Comparison of ENCODE assay signal across 1 cellular context in the genomic region with DNA sequence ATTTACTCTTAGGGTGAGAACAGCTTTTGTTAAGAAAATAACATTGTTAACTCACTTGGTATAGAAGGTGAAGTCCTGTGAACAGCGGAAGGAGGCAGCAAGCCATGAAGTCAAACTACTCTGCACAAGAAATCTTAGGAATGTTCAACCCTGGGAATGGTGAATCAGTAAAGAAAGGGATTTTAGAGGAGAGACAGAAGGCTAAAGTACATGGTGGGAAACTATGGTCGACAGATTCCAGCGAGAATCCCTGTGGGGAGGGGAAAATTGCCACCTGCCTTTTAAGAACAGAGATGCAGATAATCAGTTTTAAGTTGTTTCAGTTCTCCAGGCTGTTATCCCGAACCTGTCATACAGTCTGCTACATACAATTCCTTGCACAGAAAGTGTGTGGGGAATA.
TF ChIP-seq lines count a peak whose summit lies in the region.

No MANE protein-coding gene starts in this region.

TF ChIP-seq in GM23338, 12 proteins besides CTCF, POLR2A, EP300 and RAD21:
- TF ChIP-seq, protein P1, sequence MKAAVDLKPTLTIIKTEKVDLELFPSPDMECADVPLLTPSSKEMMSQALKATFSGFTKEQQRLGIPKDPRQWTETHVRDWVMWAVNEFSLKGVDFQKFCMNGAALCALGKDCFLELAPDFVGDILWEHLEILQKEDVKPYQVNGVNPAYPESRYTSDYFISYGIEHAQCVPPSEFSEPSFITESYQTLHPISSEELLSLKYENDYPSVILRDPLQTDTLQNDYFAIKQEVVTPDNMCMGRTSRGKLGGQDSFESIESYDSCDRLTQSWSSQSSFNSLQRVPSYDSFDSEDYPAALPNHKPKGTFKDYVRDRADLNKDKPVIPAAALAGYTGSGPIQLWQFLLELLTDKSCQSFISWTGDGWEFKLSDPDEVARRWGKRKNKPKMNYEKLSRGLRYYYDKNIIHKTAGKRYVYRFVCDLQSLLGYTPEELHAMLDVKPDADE (IDR thresholded peaks at IDR 0.05): no peak
- TF ChIP-seq ZNF331 (CRISPR knock-in tag; IDR thresholded peaks at IDR 0.05; ENCODE audit: low read depth) (no peak), EZH2phosphoT487 (IDR thresholded peaks at IDR 0.05; ENCODE audit: unreplicated experiment) (no peak), ZNF114 (CRISPR knock-in tag; IDR thresholded peaks at IDR 0.05) (no peak), EZH2 (IDR thresholded peaks at IDR 0.05; ENCODE audit: low read depth, unreplicated experiment) (no peak), NANOG (IDR thresholded peaks at IDR 0.05; ENCODE audit: borderline replicate concordance) (no peak), CREB1 (CRISPR knock-in tag; IDR thresholded peaks at IDR 0.05; ENCODE audit: low read depth) (no peak), POLR2AphosphoS5 (IDR thresholded peaks at IDR 0.05; ENCODE audit: low read depth) (no peak), STAT1 (IDR thresholded peaks at IDR 0.05; ENCODE audit: unreplicated experiment) (no peak), JUNB (IDR thresholded peaks at IDR 0.05; ENCODE audit: unreplicated experiment) (no peak)
- TF ChIP-seq, protein P2, sequence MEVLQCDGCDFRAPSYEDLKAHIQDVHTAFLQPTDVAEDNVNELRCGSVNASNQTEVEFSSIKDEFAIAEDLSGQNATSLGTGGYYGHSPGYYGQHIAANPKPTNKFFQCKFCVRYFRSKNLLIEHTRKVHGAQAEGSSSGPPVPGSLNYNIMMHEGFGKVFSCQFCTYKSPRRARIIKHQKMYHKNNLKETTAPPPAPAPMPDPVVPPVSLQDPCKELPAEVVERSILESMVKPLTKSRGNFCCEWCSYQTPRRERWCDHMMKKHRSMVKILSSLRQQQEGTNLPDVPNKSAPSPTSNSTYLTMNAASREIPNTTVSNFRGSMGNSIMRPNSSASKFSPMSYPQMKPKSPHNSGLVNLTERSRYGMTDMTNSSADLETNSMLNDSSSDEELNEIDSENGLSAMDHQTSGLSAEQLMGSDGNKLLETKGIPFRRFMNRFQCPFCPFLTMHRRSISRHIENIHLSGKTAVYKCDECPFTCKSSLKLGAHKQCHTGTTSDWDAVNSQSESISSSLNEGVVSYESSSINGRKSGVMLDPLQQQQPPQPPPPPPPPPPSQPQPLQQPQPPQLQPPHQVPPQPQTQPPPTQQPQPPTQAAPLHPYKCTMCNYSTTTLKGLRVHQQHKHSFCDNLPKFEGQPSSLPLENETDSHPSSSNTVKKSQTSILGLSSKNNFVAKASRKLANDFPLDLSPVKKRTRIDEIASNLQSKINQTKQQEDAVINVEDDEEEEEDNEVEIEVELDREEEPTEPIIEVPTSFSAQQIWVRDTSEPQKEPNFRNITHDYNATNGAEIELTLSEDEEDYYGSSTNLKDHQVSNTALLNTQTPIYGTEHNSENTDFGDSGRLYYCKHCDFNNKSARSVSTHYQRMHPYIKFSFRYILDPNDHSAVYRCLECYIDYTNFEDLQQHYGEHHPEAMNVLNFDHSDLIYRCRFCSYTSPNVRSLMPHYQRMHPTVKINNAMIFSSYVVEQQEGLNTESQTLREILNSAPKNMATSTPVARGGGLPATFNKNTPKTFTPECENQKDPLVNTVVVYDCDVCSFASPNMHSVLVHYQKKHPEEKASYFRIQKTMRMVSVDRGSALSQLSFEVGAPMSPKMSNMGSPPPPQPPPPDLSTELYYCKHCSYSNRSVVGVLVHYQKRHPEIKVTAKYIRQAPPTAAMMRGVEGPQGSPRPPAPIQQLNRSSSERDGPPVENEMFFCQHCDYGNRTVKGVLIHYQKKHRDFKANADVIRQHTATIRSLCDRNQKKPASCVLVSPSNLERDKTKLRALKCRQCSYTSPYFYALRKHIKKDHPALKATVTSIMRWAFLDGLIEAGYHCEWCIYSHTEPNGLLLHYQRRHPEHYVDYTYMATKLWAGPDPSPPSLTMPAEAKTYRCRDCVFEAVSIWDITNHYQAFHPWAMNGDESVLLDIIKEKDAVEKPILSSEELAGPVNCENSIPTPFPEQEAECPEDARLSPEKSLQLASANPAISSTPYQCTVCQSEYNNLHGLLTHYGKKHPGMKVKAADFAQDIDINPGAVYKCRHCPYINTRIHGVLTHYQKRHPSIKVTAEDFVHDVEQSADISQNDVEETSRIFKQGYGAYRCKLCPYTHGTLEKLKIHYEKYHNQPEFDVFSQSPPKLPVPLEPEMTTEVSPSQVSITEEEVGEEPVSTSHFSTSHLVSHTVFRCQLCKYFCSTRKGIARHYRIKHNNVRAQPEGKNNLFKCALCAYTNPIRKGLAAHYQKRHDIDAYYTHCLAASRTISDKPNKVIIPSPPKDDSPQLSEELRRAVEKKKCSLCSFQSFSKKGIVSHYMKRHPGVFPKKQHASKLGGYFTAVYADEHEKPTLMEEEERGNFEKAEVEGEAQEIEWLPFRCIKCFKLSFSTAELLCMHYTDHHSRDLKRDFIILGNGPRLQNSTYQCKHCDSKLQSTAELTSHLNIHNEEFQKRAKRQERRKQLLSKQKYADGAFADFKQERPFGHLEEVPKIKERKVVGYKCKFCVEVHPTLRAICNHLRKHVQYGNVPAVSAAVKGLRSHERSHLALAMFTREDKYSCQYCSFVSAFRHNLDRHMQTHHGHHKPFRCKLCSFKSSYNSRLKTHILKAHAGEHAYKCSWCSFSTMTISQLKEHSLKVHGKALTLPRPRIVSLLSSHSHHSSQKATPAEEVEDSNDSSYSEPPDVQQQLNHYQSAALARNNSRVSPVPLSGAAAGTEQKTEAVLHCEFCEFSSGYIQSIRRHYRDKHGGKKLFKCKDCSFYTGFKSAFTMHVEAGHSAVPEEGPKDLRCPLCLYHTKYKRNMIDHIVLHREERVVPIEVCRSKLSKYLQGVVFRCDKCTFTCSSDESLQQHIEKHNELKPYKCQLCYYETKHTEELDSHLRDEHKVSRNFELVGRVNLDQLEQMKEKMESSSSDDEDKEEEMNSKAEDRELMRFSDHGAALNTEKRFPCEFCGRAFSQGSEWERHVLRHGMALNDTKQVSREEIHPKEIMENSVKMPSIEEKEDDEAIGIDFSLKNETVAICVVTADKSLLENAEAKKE (CRISPR knock-in tag; IDR thresholded peaks at IDR 0.05): no peak
- TF ChIP-seq, protein P3, sequence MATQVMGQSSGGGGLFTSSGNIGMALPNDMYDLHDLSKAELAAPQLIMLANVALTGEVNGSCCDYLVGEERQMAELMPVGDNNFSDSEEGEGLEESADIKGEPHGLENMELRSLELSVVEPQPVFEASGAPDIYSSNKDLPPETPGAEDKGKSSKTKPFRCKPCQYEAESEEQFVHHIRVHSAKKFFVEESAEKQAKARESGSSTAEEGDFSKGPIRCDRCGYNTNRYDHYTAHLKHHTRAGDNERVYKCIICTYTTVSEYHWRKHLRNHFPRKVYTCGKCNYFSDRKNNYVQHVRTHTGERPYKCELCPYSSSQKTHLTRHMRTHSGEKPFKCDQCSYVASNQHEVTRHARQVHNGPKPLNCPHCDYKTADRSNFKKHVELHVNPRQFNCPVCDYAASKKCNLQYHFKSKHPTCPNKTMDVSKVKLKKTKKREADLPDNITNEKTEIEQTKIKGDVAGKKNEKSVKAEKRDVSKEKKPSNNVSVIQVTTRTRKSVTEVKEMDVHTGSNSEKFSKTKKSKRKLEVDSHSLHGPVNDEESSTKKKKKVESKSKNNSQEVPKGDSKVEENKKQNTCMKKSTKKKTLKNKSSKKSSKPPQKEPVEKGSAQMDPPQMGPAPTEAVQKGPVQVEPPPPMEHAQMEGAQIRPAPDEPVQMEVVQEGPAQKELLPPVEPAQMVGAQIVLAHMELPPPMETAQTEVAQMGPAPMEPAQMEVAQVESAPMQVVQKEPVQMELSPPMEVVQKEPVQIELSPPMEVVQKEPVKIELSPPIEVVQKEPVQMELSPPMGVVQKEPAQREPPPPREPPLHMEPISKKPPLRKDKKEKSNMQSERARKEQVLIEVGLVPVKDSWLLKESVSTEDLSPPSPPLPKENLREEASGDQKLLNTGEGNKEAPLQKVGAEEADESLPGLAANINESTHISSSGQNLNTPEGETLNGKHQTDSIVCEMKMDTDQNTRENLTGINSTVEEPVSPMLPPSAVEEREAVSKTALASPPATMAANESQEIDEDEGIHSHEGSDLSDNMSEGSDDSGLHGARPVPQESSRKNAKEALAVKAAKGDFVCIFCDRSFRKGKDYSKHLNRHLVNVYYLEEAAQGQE (IDR thresholded peaks at IDR 0.05; ENCODE audit: unreplicated experiment): no peak
TF ChIP-seq in GM23338: peak in this region for 0.
